ENCODE assay signal across 1 cellular context in the genomic region with DNA sequence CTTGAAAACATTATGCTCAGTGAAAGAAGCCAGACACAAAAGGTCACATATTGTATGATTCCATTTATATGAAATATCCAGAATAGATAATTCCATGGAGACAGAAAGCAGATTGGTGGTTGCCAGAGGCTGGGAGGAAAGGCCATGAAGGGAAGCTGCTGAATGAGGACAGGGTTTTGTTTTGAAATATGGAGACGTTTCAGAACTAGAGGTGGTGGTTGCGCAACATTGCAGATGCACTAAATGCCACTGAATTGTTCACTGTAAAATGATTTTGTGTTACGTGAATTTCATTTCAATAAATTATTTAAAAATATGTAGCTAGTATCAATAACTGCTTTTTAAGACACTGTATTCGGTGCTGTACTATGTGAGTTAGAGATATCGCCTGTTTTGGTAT.
TF ChIP-seq lines count a peak whose summit lies in the region.

No MANE protein-coding gene starts in this region.

TF ChIP-seq in K562, 482 proteins besides CTCF, POLR2A, EP300 and RAD21 (continued from another document):
- TF ChIP-seq CREB5 (CRISPR knock-in tag; IDR thresholded peaks at IDR 0.05), result no peak
- TF ChIP-seq ZNF561 (CRISPR knock-in tag; conservative IDR thresholded peaks at IDR 0.05), result no peak
- no peak for TF ChIP-seq FOXA1 (IDR thresholded peaks at IDR 0.05; ENCODE audit: borderline replicate concordance)
- no peak for TF ChIP-seq TEAD1 (CRISPR knock-in tag; IDR thresholded peaks at IDR 0.05)
- no peak for TF ChIP-seq GATA2 (CRISPR knock-in tag; IDR thresholded peaks at IDR 0.05)
- TF ChIP-seq RAD51 (IDR thresholded peaks at IDR 0.05; ENCODE audit: borderline replicate concordance, low read depth), result no peak
- no peak for TF ChIP-seq CEBPG (CRISPR knock-in tag; IDR thresholded peaks at IDR 0.05)
- TF ChIP-seq CEBPG (tag; conservative IDR thresholded peaks at IDR 0.05 in 1 of 2, IDR thresholded peaks at IDR 0.05 in 1 of 2), result peak; percentile 61 to 85
- TF ChIP-seq, protein P1, sequence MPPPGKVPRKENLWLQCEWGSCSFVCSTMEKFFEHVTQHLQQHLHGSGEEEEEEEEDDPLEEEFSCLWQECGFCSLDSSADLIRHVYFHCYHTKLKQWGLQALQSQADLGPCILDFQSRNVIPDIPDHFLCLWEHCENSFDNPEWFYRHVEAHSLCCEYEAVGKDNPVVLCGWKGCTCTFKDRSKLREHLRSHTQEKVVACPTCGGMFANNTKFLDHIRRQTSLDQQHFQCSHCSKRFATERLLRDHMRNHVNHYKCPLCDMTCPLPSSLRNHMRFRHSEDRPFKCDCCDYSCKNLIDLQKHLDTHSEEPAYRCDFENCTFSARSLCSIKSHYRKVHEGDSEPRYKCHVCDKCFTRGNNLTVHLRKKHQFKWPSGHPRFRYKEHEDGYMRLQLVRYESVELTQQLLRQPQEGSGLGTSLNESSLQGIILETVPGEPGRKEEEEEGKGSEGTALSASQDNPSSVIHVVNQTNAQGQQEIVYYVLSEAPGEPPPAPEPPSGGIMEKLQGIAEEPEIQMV (tag; conservative IDR thresholded peaks at IDR 0.05; ENCODE audit: low read depth), result no peak
- no peak for TF ChIP-seq MXD1 (CRISPR knock-in tag; IDR thresholded peaks at IDR 0.05; ENCODE audit: borderline replicate concordance, poor library complexity, severe bottlenecking)
- TF ChIP-seq EP400 (IDR thresholded peaks at IDR 0.05), result no peak
